ENCODE assay signal across 21 cellular contexts in the genomic region with DNA sequence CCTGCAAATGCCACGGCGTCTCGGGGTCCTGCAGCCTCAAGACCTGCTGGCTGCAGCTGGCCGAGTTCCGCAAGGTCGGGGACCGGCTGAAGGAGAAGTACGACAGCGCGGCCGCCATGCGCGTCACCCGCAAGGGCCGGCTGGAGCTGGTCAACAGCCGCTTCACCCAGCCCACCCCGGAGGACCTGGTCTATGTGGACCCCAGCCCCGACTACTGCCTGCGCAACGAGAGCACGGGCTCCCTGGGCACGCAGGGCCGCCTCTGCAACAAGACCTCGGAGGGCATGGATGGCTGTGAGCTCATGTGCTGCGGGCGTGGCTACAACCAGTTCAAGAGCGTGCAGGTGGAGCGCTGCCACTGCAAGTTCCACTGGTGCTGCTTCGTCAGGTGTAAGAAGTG. TPM values are rescaled to one million over a fixed set of nuclear protein-coding genes. Genes with fewer than 3 reads are reported as not detected.
"Had no signal": no experiment of that assay in that cellular context is flagged by ENCODE, and none has a peak within 500 bp of the region (broad histone marks: within the 10 kb centered on the region; RNA-seq: fewer than 3 reads in every experiment).

No MANE protein-coding gene starts in this region.

- H3K4me1 ChIP-seq: lower lobe of right lung, uterus had no signal

- ATAC-seq: activated naive CD8-positive, alpha-beta T cell treated with anti-CD3 and anti-CD28 coated beads, Interleukin-2, amount 50 U/mL, for 24 hours; activated T-cell treated with anti-CD3 and anti-CD28 coated beads, Interleukin-2, amount 50 U/mL, for 4 hours; lower lobe of right lung; natural killer cell; stimulated activated naive B cell treated with anti-CD40 and anti-IgM and Interleukin-4, amounts not matched to agents 10 μg/mL and 1 μg/mL and 100 μg/mL, for 72 hours had no signal

- H3K27ac ChIP-seq: lower lobe of right lung, uterus had no signal

- DNase-seq: activated CD4-positive, alpha-beta T cell treated with anti-CD3 and anti-CD28 coated beads, Interleukin-2, amount 10 ng/mL, durations not matched to agents 24 days and 14 days; activated CD4-positive, CD25-positive, alpha-beta regulatory T cell; activated CD8-positive, alpha-beta memory T cell treated with anti-CD3 and anti-CD28 coated beads, Interleukin-2, amount 50 U/mL, for 4 hours; activated naive CD4-positive, alpha-beta T cell treated with anti-CD3 and anti-CD28 coated beads, Interleukin-2, amount 10 ng/mL, durations not matched to agents 7 days and 5 days; activated naive CD8-positive, alpha-beta T cell treated with anti-CD3 and anti-CD28 coated beads, Interleukin-2, amount 50 U/mL, for 24 hours; activated T-cell treated with anti-CD3 and anti-CD28 coated beads, Interleukin-2, amount 50 U/mL, for 4 hours; aorta; effector memory CD4-positive, alpha-beta T cell; foreskin fibroblast; glutamatergic neuron; hippocampal formation; lower lobe of right lung; natural killer cell; stimulated activated naive B cell treated with anti-CD40 and anti-IgM and Interleukin-4, amounts not matched to agents 10 μg/mL and 1 μg/mL and 100 μg/mL, for 72 hours; T-helper 1 cell; T-helper 9 cell; uterus had no signal

- FAIRE-seq: endothelial cell of umbilical vein, islet of Langerhans had no signal

- H3K9me3 ChIP-seq: lower lobe of right lung, ovary, tibial nerve, uterus had no signal

- H3K36me3 ChIP-seq: ovary, uterus had no signal

- H3K4me3 ChIP-seq: lower lobe of right lung, ovary, tibial nerve, uterus had no signal

- H3K27me3 ChIP-seq: ovary, tibial nerve, uterus had no signal

RNA-seq across cellular contexts. Expression of a gene that starts 16.8 kb away (rescaled TPM):
- total RNA-seq: endothelial cell of umbilical vein, natural killer cell had no signal
- polyA plus RNA-seq: endothelial cell of umbilical vein had no signal
